8 cellular contexts compared by ENCODE assay signal in the genomic region with DNA sequence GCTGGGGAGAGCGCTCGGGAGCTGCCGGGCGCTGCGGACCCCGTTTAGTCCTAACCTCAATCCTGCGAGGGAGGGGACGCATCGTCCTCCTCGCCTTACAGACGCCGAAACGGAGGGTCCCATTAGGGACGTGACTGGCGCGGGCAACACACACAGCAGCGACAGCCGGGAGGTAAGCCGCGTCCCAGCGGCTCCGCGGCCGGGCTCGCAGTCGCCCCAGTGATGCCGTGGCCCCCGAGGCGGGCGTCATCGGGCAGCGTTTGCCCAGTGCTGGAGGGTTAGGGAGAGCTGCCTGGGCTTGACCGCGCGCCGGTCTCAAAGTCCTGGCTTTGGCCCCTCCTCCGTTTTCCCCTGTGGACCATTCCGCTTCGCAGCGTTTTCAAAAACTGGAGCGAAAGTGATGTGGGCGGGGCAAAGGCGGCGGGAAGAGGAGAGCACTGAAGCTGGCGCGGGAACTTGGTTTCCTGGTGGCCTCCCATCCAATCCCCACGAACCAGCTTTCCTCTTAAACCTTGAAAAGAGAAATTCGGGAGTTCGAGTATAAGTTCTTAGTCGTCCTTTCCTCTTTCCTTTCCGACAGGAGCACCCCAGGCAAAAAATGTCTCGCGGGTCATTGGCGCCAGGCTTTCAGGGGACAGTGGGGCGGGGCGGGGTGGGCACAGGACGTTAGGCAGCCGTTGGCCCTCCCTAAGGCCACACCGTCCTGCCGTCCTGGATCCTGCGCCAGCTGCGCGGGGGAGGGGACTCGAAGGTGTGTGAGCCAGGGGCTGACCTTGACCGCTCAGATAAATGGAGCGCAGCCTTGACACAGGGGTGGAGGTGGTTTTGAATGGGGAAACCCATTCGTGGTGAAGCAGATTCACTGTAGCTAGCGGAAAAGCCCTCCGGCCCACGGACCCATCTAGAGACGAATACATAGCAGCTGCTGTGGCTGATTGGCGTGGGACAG. TPM values are rescaled to one million over a fixed set of nuclear protein-coding genes. Genes with fewer than 3 reads are reported as not detected.
A peak's percentile ranks its signal among the peaks of the same experiment; 100 is the strongest.
DNase-seq lines count a peak whose midpoint lies in the region; ATAC-seq and TF ChIP-seq lines count a peak whose summit lies in the region.

No MANE protein-coding gene starts in this region.

- CTCF ChIA-PET in activated CD8-positive, alpha-beta T cell treated with anti-CD3 and anti-CD28 coated beads, Interleukin-2, amount 10 ng/mL, durations not matched to agents 7 days and 5 days (lab: Charles Lee): interaction anchor here (0.7 to 3.2 kb wide), 11 partner anchors 9 to 181 kb away, joined by 3 to 20 read pairs (median 6); a partner anchor contains a TSS

- ATAC-seq in activated CD8-positive, alpha-beta T cell treated with anti-CD3 and anti-CD28 coated beads, Interleukin-2, amount 10 ng/mL, durations not matched to agents 7 days and 5 days: peak; percentile 73

- peaks cover 57% of the 10 kb centered on the region for H3K36me3 Mint-ChIP-seq in activated CD8-positive, alpha-beta T cell treated with anti-CD3 and anti-CD28 coated beads, Interleukin-2, amount 10 ng/mL, durations not matched to agents 7 days and 5 days (ENCODE audit: low read depth)
- peaks cover 22% of the 10 kb centered on the region for H3K36me3 Mint-ChIP-seq in mesothelial cell of epicardium

- no peaks in the 10 kb centered on the region for H3K27me3 Mint-ChIP-seq in activated CD8-positive, alpha-beta T cell treated with anti-CD3 and anti-CD28 coated beads, Interleukin-2, amount 10 ng/mL, durations not matched to agents 7 days and 5 days (ENCODE audit: low read depth)
- no peaks in the 10 kb centered on the region for H3K27me3 Mint-ChIP-seq in mesothelial cell of epicardium (ENCODE audit: low read depth)

- H3K9me3 Mint-ChIP-seq in activated CD8-positive, alpha-beta T cell treated with anti-CD3 and anti-CD28 coated beads, Interleukin-2, amount 10 ng/mL, durations not matched to agents 7 days and 5 days (ENCODE audit: insufficient read depth): peaks cover 6% of the 10 kb centered on the region
- H3K9me3 Mint-ChIP-seq in mesothelial cell of epicardium: peaks cover 12% of the 10 kb centered on the region

- H3K27ac ChIP-seq in HL-60 (replicated peaks): peak overlapping the region; percentile 99

- H3K4me3 ChIP-seq in HL-60 (replicated peaks; ENCODE audit: insufficient read depth, low read length) (peak overlapping the region; percentile 79), epithelial cell of esophagus (ENCODE audit: low read length) (peak overlapping the region; percentile 76)

- no peak for TF ChIP-seq CTCF in GM20000 (IDR thresholded peaks at IDR 0.05; ENCODE audit: extremely low read depth, missing control alignments)
- TF ChIP-seq CTCF in HL-60 (IDR thresholded peaks at IDR 0.05; ENCODE audit: insufficient read depth, low read length): no peak
- TF ChIP-seq CTCF in epithelial cell of esophagus (IDR thresholded peaks at IDR 0.05; ENCODE audit: insufficient read depth, low read depth, low read length, missing control alignments): no peak
- TF ChIP-seq CTCF in mesothelial cell of epicardium (IDR thresholded peaks at IDR 0.05; ENCODE audit: unreplicated experiment): no peak

- H3K27ac Mint-ChIP-seq in activated CD8-positive, alpha-beta T cell treated with anti-CD3 and anti-CD28 coated beads, Interleukin-2, amount 10 ng/mL, durations not matched to agents 7 days and 5 days: peak overlapping the region; percentile 94
- H3K27ac Mint-ChIP-seq in mesothelial cell of epicardium: peak overlapping the region; percentile 66

- POLR2A ChIA-PET in activated CD8-positive, alpha-beta T cell treated with anti-CD3 and anti-CD28 coated beads, Interleukin-2, amount 10 ng/mL, durations not matched to agents 7 days and 5 days (lab: Charles Lee): interaction anchor here (0.6 to 4.2 kb wide), 19 partner anchors 9 to 390 kb away, joined by 3 to 32 read pairs (median 5); a partner anchor contains a TSS

- no peaks in the 10 kb centered on the region for H3K27me3 ChIP-seq in HL-60 (ENCODE audit: insufficient read depth, poor library complexity, severe bottlenecking)

- DNase-seq in D341Med (ENCODE audit: low spot score) (peak; percentile 90), GM20000 (ENCODE audit: low spot score) (peak; percentile 83), HL-60 (ENCODE audit: low read depth in 1 of 2, low spot score in 1 of 2) (peak; percentile 77 to 97), NCI-H774 (lab: John Stamatoyannopoulos, UW) (peak; percentile 93), epithelial cell of esophagus (ENCODE audit: low read depth) (peak; percentile 93), mesothelial cell of epicardium (ENCODE audit: low spot score in 2 of 2, unreplicated experiment in 2 of 2) (peak; percentile 67 to 84)
- peak; percentile 88 for DNase-seq in activated CD8-positive, alpha-beta T cell treated with anti-CD3 and anti-CD28 coated beads, Interleukin-2, amount 10 ng/mL, durations not matched to agents 7 days and 5 days
- peak; percentile 10 to 28 for DNase-seq in stimulated activated CD8-positive, alpha-beta memory T cell treated with anti-CD3 and anti-CD28 coated beads, Interleukin-4, amount 100 ng/mL, for 4 hours (ENCODE audit: low read depth in 2 of 2, low spot score in 1 of 2)

- peak overlapping the region; percentile 99 for H3K4me3 Mint-ChIP-seq in activated CD8-positive, alpha-beta T cell treated with anti-CD3 and anti-CD28 coated beads, Interleukin-2, amount 10 ng/mL, durations not matched to agents 7 days and 5 days
- H3K4me3 Mint-ChIP-seq in mesothelial cell of epicardium: peak overlapping the region; percentile 80

- peaks cover 52% of the 10 kb centered on the region for H3K4me1 Mint-ChIP-seq in activated CD8-positive, alpha-beta T cell treated with anti-CD3 and anti-CD28 coated beads, Interleukin-2, amount 10 ng/mL, durations not matched to agents 7 days and 5 days (ENCODE audit: low read depth)
- peaks cover 16% of the 10 kb centered on the region for H3K4me1 Mint-ChIP-seq in mesothelial cell of epicardium

RNA-seq across cellular contexts. Expression of a gene that starts 0.8 kb away (rescaled TPM):
- 100 to 1,000 TPM; 502 to 505 TPM for total RNA-seq in activated CD8-positive, alpha-beta T cell treated with anti-CD3 and anti-CD28 coated beads, Interleukin-2, amount 10 ng/mL, durations not matched to agents 7 days and 5 days
- 54.0 to 60.8 TPM (median 55.4 TPM) in 3 replicates for total RNA-seq in mesothelial cell of epicardium

RNA-seq across cellular contexts. Expression of a gene that starts 54.2 kb away (rescaled TPM):
- 10 to 100 TPM; 66.0 to 74.1 TPM for total RNA-seq in activated CD8-positive, alpha-beta T cell treated with anti-CD3 and anti-CD28 coated beads, Interleukin-2, amount 10 ng/mL, durations not matched to agents 7 days and 5 days
- 69.5 to 77.1 TPM (median 71.6 TPM) in 3 replicates for total RNA-seq in mesothelial cell of epicardium

Comparison
In these comparisons a context has a peak if more than half of its experiments do, and no peak if none do; other contexts are left out.
1. Peak in every context shown above with its lines: DNase-seq, ATAC-seq, H3K4me3 ChIP-seq and H3K27ac ChIP-seq.
2. DNase-seq: peak in every context shown above with its lines; median percentile 93 in NCI-H774; 93 in epithelial cell of esophagus; 90 in D341Med; 88 in activated CD8-positive, alpha-beta T cell treated with anti-CD3 and anti-CD28 coated beads, Interleukin-2, amount 10 ng/mL, durations not matched to agents 7 days and 5 days; 87 in HL-60; 83 in GM20000; 76 in mesothelial cell of epicardium; 19 in stimulated activated CD8-positive, alpha-beta memory T cell treated with anti-CD3 and anti-CD28 coated beads, Interleukin-4, amount 100 ng/mL, for 4 hours.